11 cellular contexts compared by ENCODE assay signal in genomic region chr16:77399546-77399945, GRCh38. TPM values are rescaled to one million over a fixed set of nuclear protein-coding genes. Genes with fewer than 3 reads are reported as not detected.
"Had no signal": no experiment of that assay in that cellular context is flagged by ENCODE, and none has a peak within 500 bp of the region (broad histone marks: within the 10 kb centered on the region; RNA-seq: fewer than 3 reads in every experiment).

No MANE protein-coding gene starts in this region.

- H3K9me3 ChIP-seq: HAP-1 had no signal

- H3K9me3 Mint-ChIP-seq: GM23338, H9 had no signal

- H3K4me3 Mint-ChIP-seq: GM23338, H9, HFFc6 had no signal

- H2AFZ ChIP-seq: GM23248 had no signal

- H3K4me3 ChIP-seq: GM23248, GM23338, HAP-1 had no signal

- FAIRE-seq: H1, H54 had no signal

- DNase-seq: GM23248, GOT3, H7, H9, HCEC 1CT, HFFc6 had no signal

- H3K9ac ChIP-seq: GM23248 had no signal

- H3K27ac Mint-ChIP-seq: GM23338, H9, HFFc6 had no signal

- H3K27ac ChIP-seq: GM23248 had no signal

- H3K4me1 ChIP-seq: HAP-1 had no signal

- H3K36me3 ChIP-seq: HAP-1 had no signal

- H3K4me2 ChIP-seq: GM23338 had no signal

- ATAC-seq: GM23338, HCT116 had no signal

RNA-seq across cellular contexts. Expression of gene ADAMTS18, which starts 35.3 kb away (rescaled TPM):
- total RNA-seq: GM23248, HFFc6 had no signal
- polyA plus RNA-seq: GM23248 had no signal
